ENCODE assay signal across 8 cellular contexts in the genomic region with DNA sequence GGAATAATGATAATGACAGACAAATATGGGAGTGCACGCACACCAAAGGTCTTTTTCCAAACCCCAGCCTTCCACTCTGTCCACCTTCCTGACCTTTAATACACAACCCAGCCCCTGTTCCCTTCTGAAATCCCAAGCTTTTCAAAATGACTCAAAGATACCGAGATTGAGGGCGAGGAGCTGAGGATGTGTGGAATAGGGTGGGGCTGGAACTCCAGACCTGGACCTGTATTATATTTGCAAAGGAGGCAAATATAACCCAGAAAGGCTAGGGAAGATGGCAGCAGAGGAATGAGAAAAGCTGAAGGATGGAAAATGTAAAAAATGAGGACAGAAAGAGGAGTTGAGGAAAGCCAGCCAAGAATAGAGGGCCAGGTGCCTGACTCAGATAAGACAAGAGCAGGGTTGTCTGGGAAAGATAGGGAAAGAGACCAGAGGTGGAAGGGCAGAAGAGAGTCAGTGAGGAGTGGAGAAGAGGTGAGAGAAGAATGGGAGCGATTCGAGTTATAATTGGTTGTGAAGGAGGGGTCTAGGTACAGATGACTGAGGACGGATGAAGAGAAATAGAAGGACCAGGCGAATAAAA. TPM values are rescaled to one million over a fixed set of nuclear protein-coding genes. Genes with fewer than 3 reads are reported as not detected.
DNase-seq lines count a peak whose midpoint lies in the region; ATAC-seq, FAIRE-seq and TF ChIP-seq lines count a peak whose summit lies in the region.

No MANE protein-coding gene starts in this region.

- H3K9ac ChIP-seq in Loucy (ENCODE audit: low read depth, low read length, poor library complexity, severe bottlenecking), result peak overlapping the region; percentile 85
- H3K9ac ChIP-seq in mucosa of rectum (ENCODE audit: low read depth in 1 of 2, low read length in 2 of 2), result no peak overlapping the region

- H3K36me3 Mint-ChIP-seq in CD8-positive, alpha-beta memory T cell, result peaks cover 0 to 2% (median 0%) of the 10 kb centered on the region in 3 donors

- H3K4me3 Mint-ChIP-seq in CD8-positive, alpha-beta memory T cell, result peak overlapping the region; percentile 65 to 97 (median 80)

- H3K36me3 ChIP-seq in CD8-positive, alpha-beta memory T cell (ENCODE audit: insufficient read depth, low read length), result no peaks in the 10 kb centered on the region
- H3K36me3 ChIP-seq in Loucy (ENCODE audit: insufficient read depth, low read length) (no peaks in the 10 kb centered on the region; the same call in 1 of the 2 replicates), brain microvascular endothelial cell (replicated peaks) (peaks cover 8% of the 10 kb centered on the region), mucosa of rectum (ENCODE audit: control insufficient read depth in 2 of 2, insufficient read depth in 2 of 2, low read length in 2 of 2) (no peaks in the 10 kb centered on the region)

- H3K27me3 ChIP-seq in CD8-positive, alpha-beta memory T cell (ENCODE audit: insufficient read depth, low read length, poor library complexity, severe bottlenecking), result no peaks in the 10 kb centered on the region
- H3K27me3 ChIP-seq in Loucy (ENCODE audit: insufficient read depth, low read length, poor library complexity, severe bottlenecking) (no peaks in the 10 kb centered on the region), brain microvascular endothelial cell (replicated peaks) (no peaks in the 10 kb centered on the region), mucosa of rectum (ENCODE audit: control insufficient read depth in 2 of 2, insufficient read depth in 2 of 2, low read length in 2 of 2) (no peaks in the 10 kb centered on the region)

- peaks cover 19% of the 10 kb centered on the region for H4K20me1 ChIP-seq in Loucy (ENCODE audit: insufficient read depth, low read length, poor library complexity, severe bottlenecking)

- no peak overlapping the region for H3K4me3 ChIP-seq in CD8-positive, alpha-beta memory T cell (ENCODE audit: low read length)
- H3K4me3 ChIP-seq in Loucy (ENCODE audit: low read length, poor library complexity, severe bottlenecking), result peak overlapping the region; percentile 73
- no peak overlapping the region for H3K4me3 ChIP-seq in brain microvascular endothelial cell (ENCODE audit: low read depth, low read length)
- peak overlapping the region; percentile 66 to 81 for H3K4me3 ChIP-seq in mucosa of rectum (ENCODE audit: low read length in 2 of 2)

- peak overlapping the region; percentile 94 for H3K4me2 ChIP-seq in Loucy (ENCODE audit: low read depth, low read length, poor library complexity, severe bottlenecking)

- H3K9me3 ChIP-seq in CD8-positive, alpha-beta memory T cell (ENCODE audit: low read length), result no peaks in the 10 kb centered on the region
- H3K9me3 ChIP-seq in Loucy (ENCODE audit: insufficient read depth, low read depth, low read length) (no peaks in the 10 kb centered on the region), mucosa of rectum (ENCODE audit: control insufficient read depth in 2 of 2, low read length in 2 of 2) (no peaks in the 10 kb centered on the region)

- H3K9me3 Mint-ChIP-seq in CD8-positive, alpha-beta memory T cell, result no peaks in the 10 kb centered on the region

- peak overlapping the region; percentile 33 for H3K27ac ChIP-seq in CD8-positive, alpha-beta memory T cell (ENCODE audit: low read depth, low read length)
- H3K27ac ChIP-seq in brain microvascular endothelial cell, result peak overlapping the region; percentile 79
- H3K27ac ChIP-seq in mucosa of rectum (ENCODE audit: low read depth in 2 of 2, low read length in 2 of 2), result peak overlapping the region; percentile 78 to 79

- no peak for FAIRE-seq in RCC 7860 (lab: Jason Lieb, UNC)

- no peaks in the 10 kb centered on the region for H3K9me2 ChIP-seq in Loucy (replicated peaks; ENCODE audit: low read depth, low read length)

- DNase-seq in CD8-positive, alpha-beta memory T cell, result no peak
- DNase-seq in brain microvascular endothelial cell (no peak), RCC 7860 (ENCODE audit: low spot score) (no peak), MV-4-11 (lab: John Stamatoyannopoulos, UW) (no peak)
- DNase-seq in stimulated activated CD4-positive, alpha-beta T cell treated with anti-CD3 and anti-CD28 coated beads, Interleukin-4, amount 100 ng/mL, for 24 hours, result no peak

- H3K27me3 Mint-ChIP-seq in CD8-positive, alpha-beta memory T cell, result peaks cover 23 to 27% of the 10 kb centered on the region in 2 donors

- H3K4me1 Mint-ChIP-seq in CD8-positive, alpha-beta memory T cell, result peaks cover 33 to 50% (median 40%) of the 10 kb centered on the region in 3 donors

- no peak for TF ChIP-seq CTCF in Loucy (conservative IDR thresholded peaks at IDR 0.05; ENCODE audit: low read length)
- TF ChIP-seq CTCF in brain microvascular endothelial cell (IDR thresholded peaks at IDR 0.05; ENCODE audit: low read depth, low read length, missing control alignments), result no peak

- in situ Hi-C loops in brain microvascular endothelial cell (cut with HindIII; ENCODE audit: low pct_ligation_motif_present, low sequenced_read_pairs), result no loop called here

- POLR2A ChIA-PET in CD8-positive, alpha-beta memory T cell (lab: Charles Lee), result interaction anchor here (0.8 to 2.5 kb wide), 3 partner anchors 10 to 86 kb away, joined by 3 to 15 read pairs (median 5); partner anchors contain the start of genes CDCA3, MLF2 and USP5

- no peak overlapping the region for H2AFZ ChIP-seq in Loucy (ENCODE audit: low read length)

- ATAC-seq in HG03378 (IDR thresholded peaks at IDR 0.05; ENCODE audit: unreplicated experiment), result no peak

- peak overlapping the region in 6 of 8 donors; percentile 10 to 85 (median 67) for H3K27ac Mint-ChIP-seq in CD8-positive, alpha-beta memory T cell

- 0 out of 2 replicates have a peak, but pooled peaks cover 5% of the 10 kb centered on the region for H3F3A ChIP-seq in Loucy (ENCODE audit: low read depth)

- H3K4me1 ChIP-seq in CD8-positive, alpha-beta memory T cell (ENCODE audit: insufficient read depth, low read length), result peaks cover 30% of the 10 kb centered on the region
- peaks cover 47% of the 10 kb centered on the region for H3K4me1 ChIP-seq in Loucy (ENCODE audit: insufficient read depth, low read length, poor library complexity, severe bottlenecking)
- peaks cover 36 to 37% of the 10 kb centered on the region in 2 donors for H3K4me1 ChIP-seq in mucosa of rectum (ENCODE audit: control insufficient read depth in 2 of 2, insufficient read depth in 2 of 2, low read length in 2 of 2)

- CTCF ChIA-PET in CD8-positive, alpha-beta memory T cell (lab: Charles Lee), result interaction anchor here (4.1 kb wide), 2 partner anchors 11 kb away, joined by 42 to 63 read pairs; partner anchors contain the start of gene MLF2

- peaks cover 42% of the 10 kb centered on the region for H3K79me2 ChIP-seq in Loucy (ENCODE audit: insufficient read depth, low read length)

RNA-seq across cellular contexts. Expression of gene PTMS, which starts 1.0 kb away (rescaled TPM):
- 10 to 100 TPM; 75.3 to 87.2 TPM for total RNA-seq in CD8-positive, alpha-beta memory T cell
- polyA plus RNA-seq in CD8-positive, alpha-beta memory T cell, result 10.9 TPM

RNA-seq across cellular contexts. Expression of gene LAG3, which starts 7.2 kb away (rescaled TPM):
- total RNA-seq in CD8-positive, alpha-beta memory T cell, result 100 to 1,000 TPM; 236 to 245 TPM
- polyA plus RNA-seq in CD8-positive, alpha-beta memory T cell, result 37.3 TPM

RNA-seq across cellular contexts. Expression of gene MLF2, which starts 12.2 kb away (rescaled TPM):
- 100 to 1,000 TPM; 141 to 146 TPM for total RNA-seq in CD8-positive, alpha-beta memory T cell
- polyA plus RNA-seq in CD8-positive, alpha-beta memory T cell, result 141 TPM

RNA-seq across cellular contexts. Expression of gene CD4, which starts 24.2 kb away (rescaled TPM):
- total RNA-seq in CD8-positive, alpha-beta memory T cell, result 1 to 10 TPM; 1.2 to 1.8 TPM
- 0.30 TPM for polyA plus RNA-seq in CD8-positive, alpha-beta memory T cell

RNA-seq across cellular contexts. Expression of gene COPS7A, which starts 41.3 kb away (rescaled TPM):
- total RNA-seq in CD8-positive, alpha-beta memory T cell, result 10 to 100 TPM; 48.8 to 49.7 TPM
- polyA plus RNA-seq in CD8-positive, alpha-beta memory T cell, result 46.2 TPM

Comparison
In these comparisons a context has a peak if more than half of its experiments do, and no peak if none do; other contexts are left out.
1. H3K4me3 ChIP-seq: peak in Loucy (single experiment) and mucosa of rectum (2 of 2); none in CD8-positive, alpha-beta memory T cell (single experiment) and brain microvascular endothelial cell (single experiment).
2. Peak in every context shown above with its lines, with median percentiles within 50 percentile points of each other: H3K27ac ChIP-seq.